In the genomic region with DNA sequence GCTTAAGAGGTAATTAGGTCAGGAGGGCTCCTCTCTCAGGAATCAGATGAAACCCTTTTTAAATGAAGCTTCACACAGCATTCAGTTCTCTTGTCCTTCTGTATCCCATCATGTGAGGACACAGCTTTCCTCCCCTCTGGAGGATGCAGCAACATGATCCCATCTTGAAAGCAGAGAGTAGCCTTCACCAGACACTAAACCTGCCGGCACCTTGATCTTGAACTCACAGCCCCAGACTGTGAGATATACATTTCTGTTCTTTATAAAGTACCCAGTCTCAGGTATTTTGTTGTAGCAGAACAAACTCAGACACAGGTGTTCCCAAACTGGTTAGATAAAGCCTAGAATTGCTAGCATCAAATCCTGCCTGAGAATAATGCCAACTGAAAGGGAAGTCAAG, we compare ENCODE assay signal across 26 cellular contexts.
"Had no signal": no experiment of that assay in that cellular context is flagged by ENCODE, and none has a peak within 500 bp of the region (broad histone marks: within the 10 kb centered on the region; RNA-seq: fewer than 3 reads in every experiment).

No MANE protein-coding gene starts in this region.

- H3K36me3 ChIP-seq: colonic mucosa, esophagus squamous epithelium, gastrocnemius medialis, gastroesophageal sphincter, heart left ventricle, heart right ventricle had no signal

- FAIRE-seq: colon, endometrium, frontal cortex had no signal

- H3K27ac ChIP-seq: colonic mucosa, coronary artery, dorsolateral prefrontal cortex, epithelial cell of prostate, esophagus squamous epithelium, foreskin keratinocyte, gastrocnemius medialis, gastroesophageal sphincter, heart left ventricle, heart right ventricle had no signal

- H3K4me3 ChIP-seq: colonic mucosa, coronary artery, dorsolateral prefrontal cortex, esophagus squamous epithelium, gastrocnemius medialis, gastroesophageal sphincter, heart left ventricle, heart right ventricle had no signal

- H3K27me3 ChIP-seq: colonic mucosa, dorsolateral prefrontal cortex, esophagus squamous epithelium, foreskin keratinocyte, gastrocnemius medialis, gastroesophageal sphincter, heart left ventricle, heart right ventricle had no signal

- H3K9me3 ChIP-seq: colonic mucosa, esophagus squamous epithelium, gastrocnemius medialis, gastroesophageal sphincter, heart left ventricle, heart right ventricle had no signal

- DNase-seq: colonic mucosa; cortex of kidney; dermis blood vessel endothelial cell; dorsolateral prefrontal cortex; effector CD4-positive, alpha-beta T cell; effector CD8-positive, alpha-beta T cell; effector memory CD4-positive, alpha-beta T cell; effector memory CD8-positive, alpha-beta T cell; endodermal cell; erythroblast; esophagus squamous epithelium; foreskin fibroblast; foreskin keratinocyte; foreskin melanocyte; gastrocnemius medialis; glutamatergic neuron; head of caudate nucleus; heart left ventricle; heart right ventricle had no signal

- ATAC-seq: effector memory CD8-positive, alpha-beta T cell; esophagus mucosa; foreskin keratinocyte; gastrocnemius medialis; gastroesophageal sphincter; heart left ventricle; heart right ventricle had no signal

- H3K4me1 ChIP-seq: colonic mucosa, foreskin keratinocyte, gastrocnemius medialis had no signal
